8 cellular contexts compared by ENCODE assay signal in the genomic region with DNA sequence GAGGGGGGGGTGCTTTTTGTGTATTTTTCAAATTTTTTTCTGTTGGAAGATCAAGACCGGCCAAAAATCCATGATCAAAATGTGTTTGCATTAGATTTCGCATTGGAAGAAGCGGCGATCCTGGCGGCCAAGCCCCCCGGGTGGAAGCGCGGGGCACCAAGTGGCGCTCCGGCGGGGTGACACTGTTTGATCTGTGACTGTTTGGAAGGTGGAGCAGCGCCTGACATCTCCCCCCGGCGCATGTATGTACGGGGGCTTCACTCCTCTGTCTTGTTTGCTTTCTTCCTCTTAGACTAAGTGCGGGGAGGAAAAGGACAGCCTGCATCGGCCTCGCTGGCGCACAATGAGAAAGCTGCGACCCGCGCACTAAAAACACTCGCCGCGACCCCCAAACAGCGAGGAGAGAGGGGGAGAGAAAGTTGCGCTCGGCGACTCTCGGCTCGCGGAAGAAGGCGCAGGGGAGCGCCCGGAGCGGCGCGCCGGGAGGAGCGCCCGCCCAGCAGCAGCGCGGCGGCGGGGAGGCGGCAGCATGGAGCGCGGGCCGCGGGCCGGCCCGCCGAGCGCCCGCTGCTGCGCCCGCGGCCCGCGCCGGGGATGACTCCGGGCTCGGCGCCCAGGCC. TPM values are rescaled to one million over a fixed set of nuclear protein-coding genes. Genes with fewer than 3 reads are reported as not detected.
DNase-seq lines count a peak whose midpoint lies in the region; ATAC-seq and TF ChIP-seq lines count a peak whose summit lies in the region.

No MANE protein-coding gene starts in this region.

- peaks cover 10% of the 10 kb centered on the region for H3K27me3 Mint-ChIP-seq in chondrocyte (ENCODE audit: low read depth)

- peaks cover 30 to 51% of the 10 kb centered on the region in 2 donors for H3K4me1 ChIP-seq in mucosa of rectum (ENCODE audit: control insufficient read depth in 2 of 2, insufficient read depth in 2 of 2, low read length in 2 of 2)

- H3K4me1 Mint-ChIP-seq in chondrocyte (ENCODE audit: low read depth): peaks cover 46% of the 10 kb centered on the region

- H3K9ac ChIP-seq in mucosa of rectum (ENCODE audit: low read depth in 1 of 2, low read length in 2 of 2): peak overlapping the region; percentile 89 to 90

- ATAC-seq in GM19324 (IDR thresholded peaks at IDR 0.05; ENCODE audit: low FRiP score, unreplicated experiment): peak; percentile 10

- H3K4me3 ChIP-seq in AG09309 (ENCODE audit: control insufficient read depth, low read depth, low read length) (peak overlapping the region; percentile 73), mucosa of rectum (ENCODE audit: low read length in 2 of 2) (peak overlapping the region; percentile 76 to 79)

- H3K9me3 Mint-ChIP-seq in chondrocyte (ENCODE audit: low read depth): no peaks in the 10 kb centered on the region

- no peaks in the 10 kb centered on the region for H3K27me3 ChIP-seq in mucosa of rectum (ENCODE audit: control insufficient read depth in 2 of 2, insufficient read depth in 2 of 2, low read length in 2 of 2)

- H3K4me3 Mint-ChIP-seq in chondrocyte (ENCODE audit: unreplicated experiment): peak overlapping the region; percentile 98

- peak overlapping the region; percentile 95 to 97 for H3K27ac ChIP-seq in mucosa of rectum (ENCODE audit: low read depth in 2 of 2, low read length in 2 of 2)

- H3K27ac Mint-ChIP-seq in chondrocyte (ENCODE audit: unreplicated experiment): peak overlapping the region; percentile 86

- TF ChIP-seq CTCF in AG09309 (IDR thresholded peaks at IDR 0.05; ENCODE audit: control insufficient read depth, insufficient read depth, low read depth, low read length, missing control alignments) (no peak), chondrocyte (IDR thresholded peaks at IDR 0.05) (no peak)

- no peaks in the 10 kb centered on the region for H3K36me3 ChIP-seq in mucosa of rectum (ENCODE audit: control insufficient read depth in 2 of 2, insufficient read depth in 2 of 2, low read length in 2 of 2)

- no peaks in the 10 kb centered on the region for H3K9me3 ChIP-seq in mucosa of rectum (ENCODE audit: control insufficient read depth in 2 of 2, low read length in 2 of 2)

- H3K36me3 Mint-ChIP-seq in chondrocyte (ENCODE audit: low read depth): peaks cover 2% of the 10 kb centered on the region

- DNase-seq in AG09309 (ENCODE audit: low read depth): no peak
- peak; percentile 26 for DNase-seq in SK-N-DZ (ENCODE audit: low spot score)
- DNase-seq in chondrocyte (ENCODE audit: low spot score): no peak
- DNase-seq in KG1 (lab: John Stamatoyannopoulos, UW): no peak
- no peak for DNase-seq in T-helper 9 cell
- no peak for DNase-seq in HT-29 (ENCODE audit: low spot score)

RNA-seq across cellular contexts. Expression of a gene that starts 0.5 kb away (rescaled TPM):
- polyA plus RNA-seq in SK-N-DZ (2014; cell fraction: cytosol; rRNA removed): 6.2 and 6.4 TPM in 2 replicates
- polyA plus RNA-seq in SK-N-DZ (2014; cell fraction: nucleus; rRNA removed): 4.3 and 4.4 TPM in 2 replicates
- 7.8 to 10.6 TPM (median 8.0 TPM) in 3 replicates for total RNA-seq in chondrocyte
- 7.5 and 8.1 TPM in 2 replicates for total RNA-seq in HT-29 (2014; rRNA removed; shearing (Covaris generic))

RNA-seq across cellular contexts. Expression of a gene that starts 2.2 kb away (rescaled TPM):
- polyA plus RNA-seq in SK-N-DZ (2014; cell fraction: cytosol; rRNA removed): 10.7 and 11.7 TPM in 2 replicates
- 20.6 and 21.6 TPM in 2 replicates for polyA plus RNA-seq in SK-N-DZ (2014; cell fraction: nucleus; rRNA removed)
- 8.9 to 10.4 TPM (median 10.3 TPM) in 3 replicates for total RNA-seq in chondrocyte
- total RNA-seq in HT-29 (2014; rRNA removed; shearing (Covaris generic)): 7.0 and 16.1 TPM in 2 replicates
